ENCODE assay signal across 1 cellular context in genomic region chr9:74952281-74953151, GRCh38.
TF ChIP-seq lines count a peak whose summit lies in the region.

Gene C9orf40 (minus strand): TSS chr9:74952912. CDS start chr9:74952611, 301 bp downstream.

TF ChIP-seq in HepG2, 621 proteins besides CTCF, POLR2A, EP300 and RAD21 (continued from another document and continues in another):
- TF ChIP-seq, protein P1, sequence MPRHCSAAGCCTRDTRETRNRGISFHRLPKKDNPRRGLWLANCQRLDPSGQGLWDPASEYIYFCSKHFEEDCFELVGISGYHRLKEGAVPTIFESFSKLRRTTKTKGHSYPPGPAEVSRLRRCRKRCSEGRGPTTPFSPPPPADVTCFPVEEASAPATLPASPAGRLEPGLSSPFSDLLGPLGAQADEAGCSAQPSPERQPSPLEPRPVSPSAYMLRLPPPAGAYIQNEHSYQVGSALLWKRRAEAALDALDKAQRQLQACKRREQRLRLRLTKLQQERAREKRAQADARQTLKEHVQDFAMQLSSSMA (CRISPR knock-in tag; IDR thresholded peaks at IDR 0.05) = peak; percentile 94
- TF ChIP-seq SATB2 (CRISPR knock-in tag; IDR thresholded peaks at IDR 0.05) = 0 out of 2 replicates have a peak, but pooled peaks have one; percentile 24
- TF ChIP-seq HNF4A (CRISPR knock-in tag; IDR thresholded peaks at IDR 0.05) = no peak; the same call in 1 of the 2 replicates
- TF ChIP-seq ZSCAN25 (CRISPR knock-in tag; IDR thresholded peaks at IDR 0.05) = no peak
- TF ChIP-seq, protein P2, sequence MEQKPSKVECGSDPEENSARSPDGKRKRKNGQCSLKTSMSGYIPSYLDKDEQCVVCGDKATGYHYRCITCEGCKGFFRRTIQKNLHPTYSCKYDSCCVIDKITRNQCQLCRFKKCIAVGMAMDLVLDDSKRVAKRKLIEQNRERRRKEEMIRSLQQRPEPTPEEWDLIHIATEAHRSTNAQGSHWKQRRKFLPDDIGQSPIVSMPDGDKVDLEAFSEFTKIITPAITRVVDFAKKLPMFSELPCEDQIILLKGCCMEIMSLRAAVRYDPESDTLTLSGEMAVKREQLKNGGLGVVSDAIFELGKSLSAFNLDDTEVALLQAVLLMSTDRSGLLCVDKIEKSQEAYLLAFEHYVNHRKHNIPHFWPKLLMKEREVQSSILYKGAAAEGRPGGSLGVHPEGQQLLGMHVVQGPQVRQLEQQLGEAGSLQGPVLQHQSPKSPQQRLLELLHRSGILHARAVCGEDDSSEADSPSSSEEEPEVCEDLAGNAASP (CRISPR knock-in tag; IDR thresholded peaks at IDR 0.05; ENCODE audit: borderline replicate concordance) = 0 out of 2 replicates have a peak, but pooled peaks have one; percentile 29
- TF ChIP-seq JUND (CRISPR knock-in tag; IDR thresholded peaks at IDR 0.05) = no peak
- peak; percentile 94; the same call in 1 of the 2 replicates for TF ChIP-seq GLI4 (CRISPR knock-in tag; IDR thresholded peaks at IDR 0.05; ENCODE audit: borderline replicate concordance)
- peak; percentile 91 for TF ChIP-seq DMAP1 (CRISPR knock-in tag; IDR thresholded peaks at IDR 0.05)
- TF ChIP-seq HIC2 (CRISPR knock-in tag; IDR thresholded peaks at IDR 0.05; ENCODE audit: low read depth) = peak; percentile 27
- TF ChIP-seq ZBTB44 (CRISPR knock-in tag; IDR thresholded peaks at IDR 0.05) = no peak
- peak; percentile 70 for TF ChIP-seq TBX2 (CRISPR knock-in tag; IDR thresholded peaks at IDR 0.05; ENCODE audit: borderline replicate concordance)
- TF ChIP-seq SETDB1 (CRISPR knock-in tag; IDR thresholded peaks at IDR 0.05; ENCODE audit: borderline replicate concordance) = no peak
- TF ChIP-seq ZNF431 (CRISPR knock-in tag; IDR thresholded peaks at IDR 0.05; ENCODE audit: borderline replicate concordance, low read depth) = 0 out of 2 replicates have a peak, but pooled peaks have one; percentile 35
- peak; percentile 4; the same call in 1 of the 2 replicates for TF ChIP-seq FOXA3 (CRISPR knock-in tag; IDR thresholded peaks at IDR 0.05)
- no peak for TF ChIP-seq RARA (CRISPR knock-in tag; IDR thresholded peaks at IDR 0.05)
- TF ChIP-seq ZNF709 (CRISPR knock-in tag; IDR thresholded peaks at IDR 0.05) = peak; percentile 35; the same call in 1 of the 2 replicates
- no peak for TF ChIP-seq RFX1 (IDR thresholded peaks at IDR 0.05)
- TF ChIP-seq PAWR (CRISPR knock-in tag; IDR thresholded peaks at IDR 0.05; ENCODE audit: borderline replicate concordance) = no peak
- TF ChIP-seq, protein P3, sequence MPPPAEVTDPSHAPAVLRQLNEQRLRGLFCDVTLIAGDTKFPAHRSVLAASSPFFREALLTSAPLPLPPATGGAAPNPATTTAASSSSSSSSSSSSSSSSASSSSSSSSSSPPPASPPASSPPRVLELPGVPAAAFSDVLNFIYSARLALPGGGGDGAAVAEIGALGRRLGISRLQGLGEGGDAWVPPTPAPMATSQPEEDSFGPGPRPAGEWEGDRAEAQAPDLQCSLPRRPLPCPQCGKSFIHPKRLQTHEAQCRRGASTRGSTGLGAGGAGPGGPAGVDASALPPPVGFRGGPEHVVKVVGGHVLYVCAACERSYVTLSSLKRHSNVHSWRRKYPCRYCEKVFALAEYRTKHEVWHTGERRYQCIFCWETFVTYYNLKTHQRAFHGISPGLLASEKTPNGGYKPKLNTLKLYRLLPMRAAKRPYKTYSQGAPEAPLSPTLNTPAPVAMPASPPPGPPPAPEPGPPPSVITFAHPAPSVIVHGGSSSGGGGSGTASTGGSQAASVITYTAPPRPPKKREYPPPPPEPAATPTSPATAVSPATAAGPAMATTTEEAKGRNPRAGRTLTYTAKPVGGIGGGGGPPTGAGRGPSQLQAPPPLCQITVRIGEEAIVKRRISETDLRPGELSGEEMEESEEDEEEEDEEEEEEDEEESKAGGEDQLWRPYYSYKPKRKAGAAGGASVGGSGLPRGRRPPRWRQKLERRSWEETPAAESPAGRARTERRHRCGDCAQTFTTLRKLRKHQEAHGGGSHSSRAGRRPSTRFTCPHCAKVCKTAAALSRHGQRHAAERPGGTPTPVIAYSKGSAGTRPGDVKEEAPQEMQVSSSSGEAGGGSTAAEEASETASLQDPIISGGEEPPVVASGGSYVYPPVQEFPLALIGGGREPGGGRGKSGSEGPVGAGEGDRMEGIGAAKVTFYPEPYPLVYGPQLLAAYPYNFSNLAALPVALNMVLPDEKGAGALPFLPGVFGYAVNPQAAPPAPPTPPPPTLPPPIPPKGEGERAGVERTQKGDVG (CRISPR knock-in tag; IDR thresholded peaks at IDR 0.05; ENCODE audit: borderline replicate concordance) = 0 out of 2 replicates have a peak, but pooled peaks have one; percentile 55
- peak; percentile 65; the same call in 1 of the 2 replicates for TF ChIP-seq ZNF747 (CRISPR knock-in tag; IDR thresholded peaks at IDR 0.05; ENCODE audit: borderline replicate concordance)
- TF ChIP-seq, protein P4, sequence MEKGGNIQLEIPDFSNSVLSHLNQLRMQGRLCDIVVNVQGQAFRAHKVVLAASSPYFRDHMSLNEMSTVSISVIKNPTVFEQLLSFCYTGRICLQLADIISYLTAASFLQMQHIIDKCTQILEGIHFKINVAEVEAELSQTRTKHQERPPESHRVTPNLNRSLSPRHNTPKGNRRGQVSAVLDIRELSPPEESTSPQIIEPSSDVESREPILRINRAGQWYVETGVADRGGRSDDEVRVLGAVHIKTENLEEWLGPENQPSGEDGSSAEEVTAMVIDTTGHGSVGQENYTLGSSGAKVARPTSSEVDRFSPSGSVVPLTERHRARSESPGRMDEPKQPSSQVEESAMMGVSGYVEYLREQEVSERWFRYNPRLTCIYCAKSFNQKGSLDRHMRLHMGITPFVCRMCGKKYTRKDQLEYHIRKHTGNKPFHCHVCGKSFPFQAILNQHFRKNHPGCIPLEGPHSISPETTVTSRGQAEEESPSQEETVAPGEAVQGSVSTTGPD (CRISPR knock-in tag; IDR thresholded peaks at IDR 0.05) = no peak
- peak; percentile 74 for TF ChIP-seq DNMT1 (CRISPR knock-in tag; IDR thresholded peaks at IDR 0.05)
- no peak for TF ChIP-seq LCORL (IDR thresholded peaks at IDR 0.05)
- TF ChIP-seq LCORL (CRISPR knock-in tag; IDR thresholded peaks at IDR 0.05) = peak; percentile 73
- no peak for TF ChIP-seq TFAP4 (IDR thresholded peaks at IDR 0.05; ENCODE audit: borderline replicate concordance, low read depth)
- TF ChIP-seq ZNF850 (CRISPR knock-in tag; conservative IDR thresholded peaks at IDR 0.05) = no peak
- TF ChIP-seq ZNF510 (CRISPR knock-in tag; IDR thresholded peaks at IDR 0.05; ENCODE audit: low read depth) = peak; percentile 86; the same call in 1 of the 2 replicates
- peak; percentile 99 for TF ChIP-seq ZNF407 (CRISPR knock-in tag; IDR thresholded peaks at IDR 0.05; ENCODE audit: not compliant biosample characterization)
- TF ChIP-seq ZBTB7B (CRISPR knock-in tag; IDR thresholded peaks at IDR 0.05) = no peak; the same call in 1 of the 2 replicates
- peak; percentile 49; the same call in 1 of the 2 replicates for TF ChIP-seq TOPORS (CRISPR knock-in tag; IDR thresholded peaks at IDR 0.05)
- no peak for TF ChIP-seq ZFP36L2 (CRISPR knock-in tag; IDR thresholded peaks at IDR 0.05)
- no peak for TF ChIP-seq SCMH1 (CRISPR knock-in tag; IDR thresholded peaks at IDR 0.05; ENCODE audit: borderline replicate concordance)
- TF ChIP-seq ZZZ3 (CRISPR knock-in tag; IDR thresholded peaks at IDR 0.05; ENCODE audit: borderline replicate concordance) = no peak
